ENCODE assay signal across 8 cellular contexts in genomic region chr19:1874554-1875185, GRCh38. TPM values are rescaled to one million over a fixed set of nuclear protein-coding genes. Genes with fewer than 3 reads are reported as not detected.
A peak's percentile ranks its signal among the peaks of the same experiment; 100 is the strongest.
DNase-seq lines count a peak whose midpoint lies in the region; ATAC-seq and TF ChIP-seq lines count a peak whose summit lies in the region.

No MANE protein-coding gene starts in this region.

- H3K56ac ChIP-seq in IMR-90 (ENCODE audit: extremely low read depth, insufficient read depth, low read length): no peak overlapping the region

- H3K9me3 ChIP-seq in BE2C (no peaks in the 10 kb centered on the region), IMR-90 (ENCODE audit: control insufficient read depth, insufficient read depth, low read length) (no peaks in the 10 kb centered on the region)

- no peak overlapping the region for H2AK5ac ChIP-seq in IMR-90 (ENCODE audit: low read depth, low read length)

- H4K20me1 ChIP-seq in IMR-90 (ENCODE audit: insufficient read depth, low read length): peaks cover 40% of the 10 kb centered on the region

- no peak overlapping the region for H4K91ac ChIP-seq in IMR-90 (ENCODE audit: insufficient read depth, low read depth, low read length)

- BruUV-seq in IMR-90 (replicated peaks; lab: Mats Ljungman, UMichigan): no TSS peak

- H3K4me3 ChIP-seq in BE2C (ENCODE audit: low read depth, low read length): peak overlapping the region; percentile 94
- peak overlapping the region; percentile 90 for H3K4me3 ChIP-seq in IMR-90 (ENCODE audit: insufficient read depth, low read depth, low read length)

- dilution Hi-C loops in IMR-90 (cut with HindIII; ENCODE audit: low sequenced_read_pairs, unreplicated experiment): no loop called here

- no peak overlapping the region for H2AK9ac ChIP-seq in IMR-90 (replicated peaks; ENCODE audit: low read depth, low read length, poor library complexity)

- H3K23ac ChIP-seq in IMR-90 (ENCODE audit: low read depth, low read length): no peak overlapping the region

- H3K27me3 ChIP-seq in BE2C (no peaks in the 10 kb centered on the region), IMR-90 (ENCODE audit: control insufficient read depth, insufficient read depth, low read length) (no peaks in the 10 kb centered on the region)

- H3K79me1 ChIP-seq in IMR-90 (ENCODE audit: low read depth in 1 of 2, low read length in 2 of 2): peaks cover 9 to 51% of the 10 kb centered on the region in 2 experiments; a peak in 3 of 4 replicates

- TF ChIP-seq CTCF in BE2C (IDR thresholded peaks at IDR 0.05; ENCODE audit: low read depth, low read length): no peak
- TF ChIP-seq CTCF in IMR-90 (conservative IDR thresholded peaks at IDR 0.05; ENCODE audit: low read depth, low read length): no peak

- no peak overlapping the region for H3K4ac ChIP-seq in IMR-90 (ENCODE audit: low read depth, low read length)

- H4K8ac ChIP-seq in IMR-90 (ENCODE audit: low read depth in 2 of 2, low read length in 2 of 2): 0 out of 4 replicates have a peak overlapping the region, but pooled peaks of 1 of the 2 experiments have one; percentile 0

- DNase-seq in BE2C: no peak
- DNase-seq in IMR-90: no peak
- DNase-seq in activated naive CD8-positive, alpha-beta T cell treated with anti-CD3 and anti-CD28 coated beads for 36 hours: no peak
- peak; percentile 73 to 79 (median 78) for DNase-seq in immature natural killer cell
- DNase-seq in SHP77 treated with DMSO at 0.1 percent for 48 hours (lab: John Stamatoyannopoulos, UW): no peak

- intact Hi-C loops in IMR-90 (cut with micrococcal nuclease): no loop called here

- no peak overlapping the region for H2BK15ac ChIP-seq in IMR-90 (ENCODE audit: low read depth, low read length)

- CTCF ChIA-PET in IMR-90 (lab: Yijun Ruan, JAX): interaction anchor here (0.7 to 1.1 kb wide), 2 partner anchors 10 to 138 kb away, joined by 3 to 4 read pairs; no protein-coding TSS in a partner anchor

- WGBS in IMR-90 (ENCODE audit: extremely low coverage in 2 of 2, insufficient read length in 1 of 2), 2 experiments: no CpG with 5 or more reads among the region's 16 CpGs

- no peak overlapping the region for H3K18ac ChIP-seq in IMR-90 (ENCODE audit: low read depth, low read length)

- peak overlapping the region; percentile 99 for H3K27ac Mint-ChIP-seq in activated naive CD8-positive, alpha-beta T cell treated with anti-CD3 and anti-CD28 coated beads for 36 hours
- H3K27ac Mint-ChIP-seq in immature natural killer cell: peak overlapping the region; percentile 97 to 100 (median 98)

- 0 out of 2 replicates have a peak, but pooled peaks cover 2% of the 10 kb centered on the region for H3K9me1 ChIP-seq in IMR-90 (ENCODE audit: insufficient read depth, low read length)

- TF ChIP-seq POLR2A in IMR-90 (IDR thresholded peaks at IDR 0.05; ENCODE audit: low read depth, low read length): no peak

- H3K27ac ChIP-seq in IMR-90 (ENCODE audit: insufficient read depth, low read length) (peak overlapping the region; percentile 66; the same call in 1 of the 2 replicates), temporal lobe (ENCODE audit: low read depth, low read length) (peak overlapping the region; percentile 85)

- H3K9ac ChIP-seq in IMR-90 (ENCODE audit: low read depth, low read length): peak overlapping the region; percentile 83

- POLR2A ChIA-PET in IMR-90 (lab: Charles Lee; ENCODE audit: unreplicated experiment): no interaction called here

- peak overlapping the region; percentile 100 for H3K4me3 Mint-ChIP-seq in activated naive CD8-positive, alpha-beta T cell treated with anti-CD3 and anti-CD28 coated beads for 36 hours
- H3K4me3 Mint-ChIP-seq in immature natural killer cell: peak overlapping the region; percentile 93 to 97 (median 96)

- peaks cover 20% of the 10 kb centered on the region for H3K36me3 Mint-ChIP-seq in activated naive CD8-positive, alpha-beta T cell treated with anti-CD3 and anti-CD28 coated beads for 36 hours
- H3K36me3 Mint-ChIP-seq in immature natural killer cell: peaks cover 0 to 2% (median 0%) of the 10 kb centered on the region in 3 donors

- no peak overlapping the region for H2BK120ac ChIP-seq in IMR-90 (ENCODE audit: low read depth, low read length)

- no peak overlapping the region for H4K5ac ChIP-seq in IMR-90 (ENCODE audit: low read depth, low read length)

- H3K4me2 ChIP-seq in IMR-90 (ENCODE audit: low read depth, low read length): peak overlapping the region; percentile 82

- no peak overlapping the region for H2BK20ac ChIP-seq in IMR-90 (ENCODE audit: low read depth, low read length)

- ATAC-seq in IMR-90 (ENCODE audit: low read depth) (no peak), GM19324 (IDR thresholded peaks at IDR 0.05; ENCODE audit: low FRiP score, unreplicated experiment) (no peak), GM21717 (IDR thresholded peaks at IDR 0.05; ENCODE audit: unreplicated experiment) (no peak)

- H3K4me1 ChIP-seq in BE2C (peaks cover 4% of the 10 kb centered on the region; the same call in 1 of the 2 replicates), IMR-90 (ENCODE audit: control insufficient read depth, insufficient read depth, low read length) (peaks cover 12% of the 10 kb centered on the region)

- peaks cover 25% of the 10 kb centered on the region for H3K36me3 ChIP-seq in BE2C
- H3K36me3 ChIP-seq in IMR-90 (ENCODE audit: control insufficient read depth, insufficient read depth, low read length): peaks cover 17% of the 10 kb centered on the region

- H3K27me3 Mint-ChIP-seq in activated naive CD8-positive, alpha-beta T cell treated with anti-CD3 and anti-CD28 coated beads for 36 hours: peaks cover 6% of the 10 kb centered on the region
- peaks cover 20 to 27% (median 25%) of the 10 kb centered on the region in 3 donors for H3K27me3 Mint-ChIP-seq in immature natural killer cell (ENCODE audit: low read depth in 3 of 3)

- no peaks in the 10 kb centered on the region for H3K9me3 Mint-ChIP-seq in activated naive CD8-positive, alpha-beta T cell treated with anti-CD3 and anti-CD28 coated beads for 36 hours
- no peaks in the 10 kb centered on the region for H3K9me3 Mint-ChIP-seq in immature natural killer cell

- no peak for TF ChIP-seq RAD21 in IMR-90 (IDR thresholded peaks at IDR 0.05; ENCODE audit: low read length)

- in situ Hi-C loops in IMR-90 (cut with MboI; ENCODE audit: low sequenced_read_pairs): no loop called here

- H2BK5ac ChIP-seq in IMR-90 (ENCODE audit: low read depth, low read length, poor library complexity, severe bottlenecking): peak overlapping the region; percentile 17

- peaks cover 18% of the 10 kb centered on the region for H3K4me1 Mint-ChIP-seq in activated naive CD8-positive, alpha-beta T cell treated with anti-CD3 and anti-CD28 coated beads for 36 hours
- H3K4me1 Mint-ChIP-seq in immature natural killer cell: peaks cover 24 to 38% of the 10 kb centered on the region in 2 donors

- H3K14ac ChIP-seq in IMR-90 (replicated peaks; ENCODE audit: low read depth, low read length): no peak overlapping the region

- no peak overlapping the region for H2AFZ ChIP-seq in IMR-90 (replicated peaks; ENCODE audit: low read length, poor library complexity)

TF ChIP-seq in IMR-90, 13 proteins besides CTCF, POLR2A, EP300 and RAD21 (continues in another document):
- no peak for TF ChIP-seq MXI1 (IDR thresholded peaks at IDR 0.05; ENCODE audit: borderline replicate concordance, low read depth, low read length)

RNA-seq across cellular contexts. Expression of gene ABHD17A, which starts 10.6 kb away (rescaled TPM):
- 324 TPM for polyA plus RNA-seq in BE2C (2012; ENCODE audit: insufficient read depth, insufficient read length, low read depth)
- 31.9 and 37.8 TPM in 2 replicates for total RNA-seq in IMR-90 (2012; rRNA removed)
- polyA plus RNA-seq in IMR-90 (2012; rRNA removed): 76.2 and 111 TPM in 2 replicates
- polyA plus RNA-seq in IMR-90 (2012; cell fraction: cytosol; rRNA removed): 52.5 and 129 TPM in 2 replicates
- 86.9 and 244 TPM in 2 replicates for polyA plus RNA-seq in IMR-90 (2012; cell fraction: nucleus; rRNA removed; ENCODE audit: low replicate concordance)
- 100 to 1,000 TPM in 1 of 2 experiments, 10 to 100 TPM in 1; 98.7 to 106 TPM for total RNA-seq in activated naive CD8-positive, alpha-beta T cell treated with anti-CD3 and anti-CD28 coated beads for 36 hours
- polyA plus RNA-seq in immature natural killer cell: 100 to 1,000 TPM; 652 to 783 (median 741) TPM
- 22.6 TPM for total RNA-seq in temporal lobe

RNA-seq across cellular contexts. Expression of gene KLF16, which starts 11.3 kb away (rescaled TPM):
- polyA plus RNA-seq in BE2C (2012; ENCODE audit: insufficient read depth, insufficient read length, low read depth): 112 TPM
- total RNA-seq in IMR-90 (2012; rRNA removed) (0.90 and 1.7 TPM in 2 replicates), temporal lobe (3.4 TPM)
- polyA plus RNA-seq in IMR-90 (2012; rRNA removed) (13.1 and 31.4 TPM in 2 replicates), immature natural killer cell (under 1 TPM; 0.12 to 0.55 (median 0.49) TPM)
- polyA plus RNA-seq in IMR-90 (2012; cell fraction: cytosol; rRNA removed): 14.5 and 19.8 TPM in 2 replicates
- 18.0 and 29.0 TPM in 2 replicates for polyA plus RNA-seq in IMR-90 (2012; cell fraction: nucleus; rRNA removed; ENCODE audit: low replicate concordance)
- total RNA-seq in activated naive CD8-positive, alpha-beta T cell treated with anti-CD3 and anti-CD28 coated beads for 36 hours: 10 to 100 TPM; 37.9 to 39.0 TPM

RNA-seq across cellular contexts. Expression of gene REXO1, which starts 26.4 kb away (rescaled TPM):
- 165 TPM for polyA plus RNA-seq in BE2C (2012; ENCODE audit: insufficient read depth, insufficient read length, low read depth)
- total RNA-seq in IMR-90 (2012; rRNA removed) (1.4 and 2.5 TPM in 2 replicates), temporal lobe (9.6 TPM)
- polyA plus RNA-seq in IMR-90 (2012; rRNA removed) (39.2 and 63.7 TPM in 2 replicates), immature natural killer cell (10 to 100 TPM in 1 of 3 donors, 1 to 10 TPM in 1, under 1 TPM in 1; 0.63 to 13.0 (median 4.5) TPM)
- 13.1 and 26.8 TPM in 2 replicates for polyA plus RNA-seq in IMR-90 (2012; cell fraction: cytosol; rRNA removed)
- polyA plus RNA-seq in IMR-90 (2012; cell fraction: nucleus; rRNA removed; ENCODE audit: low replicate concordance): 185 and 1,091 TPM in 2 replicates
- 10 to 100 TPM; 53.1 to 54.2 TPM for total RNA-seq in activated naive CD8-positive, alpha-beta T cell treated with anti-CD3 and anti-CD28 coated beads for 36 hours

RNA-seq across cellular contexts. Expression of gene ADAT3, which starts 30.5 kb away (rescaled TPM):
- 51.0 TPM for polyA plus RNA-seq in BE2C (2012; ENCODE audit: insufficient read depth, insufficient read length, low read depth)
- total RNA-seq in IMR-90 (2012; rRNA removed) (0.28 and 0.36 TPM in 2 replicates), temporal lobe (0.74 TPM)
- polyA plus RNA-seq in IMR-90 (2012; rRNA removed) (2.8 and 3.6 TPM in 2 replicates), immature natural killer cell (10 to 100 TPM in 1 of 3 donors, 1 to 10 TPM in 2; 2.1 to 10.0 (median 4.3) TPM)
- polyA plus RNA-seq in IMR-90 (2012; cell fraction: cytosol; rRNA removed): 2.5 and 5.0 TPM in 2 replicates
- polyA plus RNA-seq in IMR-90 (2012; cell fraction: nucleus; rRNA removed; ENCODE audit: low replicate concordance): 4.0 and 16.1 TPM in 2 replicates
- 1 to 10 TPM; 5.7 to 5.9 TPM for total RNA-seq in activated naive CD8-positive, alpha-beta T cell treated with anti-CD3 and anti-CD28 coated beads for 36 hours

RNA-seq across cellular contexts. Expression of gene SCAMP4, which starts 30.5 kb away (rescaled TPM):
- 23.2 TPM for polyA plus RNA-seq in BE2C (2012; ENCODE audit: insufficient read depth, insufficient read length, low read depth)
- total RNA-seq in IMR-90 (2012; rRNA removed) (10.8 and 16.1 TPM in 2 replicates), temporal lobe (22.1 TPM)
- polyA plus RNA-seq in IMR-90 (2012; rRNA removed) (24.0 and 28.1 TPM in 2 replicates), immature natural killer cell (10 to 100 TPM in 2 of 3 donors, 1 to 10 TPM in 1; 7.6 to 31.9 (median 22.6) TPM)
- polyA plus RNA-seq in IMR-90 (2012; cell fraction: cytosol; rRNA removed): 24.9 and 55.9 TPM in 2 replicates
- polyA plus RNA-seq in IMR-90 (2012; cell fraction: nucleus; rRNA removed; ENCODE audit: low replicate concordance): 46.2 and 111 TPM in 2 replicates
- total RNA-seq in activated naive CD8-positive, alpha-beta T cell treated with anti-CD3 and anti-CD28 coated beads for 36 hours: 10 to 100 TPM; 31.0 to 35.0 TPM

Comparison
In these comparisons a context has a peak if more than half of its experiments do, and no peak if none do; other contexts are left out.
1. DNase-seq: peak in immature natural killer cell (3 of 3); none in BE2C (single experiment), IMR-90 (single experiment), activated naive CD8-positive, alpha-beta T cell treated with anti-CD3 and anti-CD28 coated beads for 36 hours (single experiment) and SHP77 treated with DMSO at 0.1 percent for 48 hours (single experiment).